Comparison of ENCODE assay signal across 8 cellular contexts in the genomic region with DNA sequence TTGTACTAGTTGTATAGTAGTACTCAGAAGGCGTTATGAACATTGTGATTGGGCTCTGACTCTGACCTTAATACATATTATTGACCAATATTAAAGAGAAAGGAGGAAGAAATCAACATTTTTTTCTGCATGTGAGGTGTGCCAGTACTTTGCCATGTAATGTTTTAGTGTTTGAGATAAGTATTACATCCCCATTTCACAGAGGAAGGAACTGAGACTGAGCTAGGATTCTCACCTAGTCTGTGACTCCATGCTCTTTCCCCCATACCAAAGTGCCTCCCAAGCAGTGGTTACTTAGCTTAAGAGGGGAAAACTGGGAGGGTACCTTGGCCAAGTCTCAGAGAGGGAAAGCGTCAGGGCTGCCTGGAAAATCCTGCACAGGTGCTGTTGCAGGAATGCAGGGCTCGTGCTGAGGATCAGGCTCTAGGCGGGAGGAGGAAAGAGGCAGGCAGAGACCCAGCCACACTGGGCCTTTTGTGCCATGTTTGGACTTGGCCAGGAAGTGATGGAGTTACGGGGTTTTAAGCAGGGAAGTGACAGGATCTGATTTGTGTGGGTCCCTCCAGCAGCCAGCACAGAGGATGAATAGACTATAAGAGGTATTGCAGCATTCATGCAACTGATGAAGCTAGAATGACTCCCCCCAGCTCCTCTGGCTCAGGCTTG. TPM values are rescaled to one million over a fixed set of nuclear protein-coding genes. Genes with fewer than 3 reads are reported as not detected.
DNase-seq lines count a peak whose midpoint lies in the region; ATAC-seq and TF ChIP-seq lines count a peak whose summit lies in the region.

No MANE protein-coding gene starts in this region.

- ATAC-seq in activated naive CD4-positive, alpha-beta T cell treated with anti-CD3 and anti-CD28 coated beads, Interleukin-2, amount 50 U/mL, for 72 hours, result no peak
- ATAC-seq in memory B cell (ENCODE audit: low read depth) (no peak), HG03175 (IDR thresholded peaks at IDR 0.05; ENCODE audit: unreplicated experiment) (no peak), GM18502 (IDR thresholded peaks at IDR 0.05; ENCODE audit: poor library complexity, unreplicated experiment) (no peak)

- H3K27ac Mint-ChIP-seq in activated naive CD4-positive, alpha-beta T cell treated with anti-CD3 and anti-CD28 coated beads for 36 hours, result no peak overlapping the region
- peak overlapping the region in 1 of 2 donors; percentile 98 for H3K27ac Mint-ChIP-seq in activated naive CD4-positive, alpha-beta T cell treated with anti-CD3 and anti-CD28 coated beads, Interleukin-2, amount 50 U/mL, for 72 hours
- peak overlapping the region; percentile 28 for H3K27ac Mint-ChIP-seq in memory B cell

- H3K27me3 ChIP-seq in adipocyte (replicated peaks; ENCODE audit: control insufficient read depth, insufficient read depth, low read length) (no peaks in the 10 kb centered on the region), thyroid gland (no peaks in the 10 kb centered on the region)

- CTCF ChIA-PET in activated naive CD4-positive, alpha-beta T cell treated with anti-CD3 and anti-CD28 coated beads for 36 hours (lab: Charles Lee), result interaction anchor here (0.6 to 7.4 kb wide), 22 partner anchors 8 to 379 kb away, joined by 3 to 214 read pairs (median 4); partner anchors contain the start of gene TMBIM1

- H3K27me3 Mint-ChIP-seq in activated naive CD4-positive, alpha-beta T cell treated with anti-CD3 and anti-CD28 coated beads for 36 hours (ENCODE audit: low read depth), result no peaks in the 10 kb centered on the region
- no peaks in the 10 kb centered on the region for H3K27me3 Mint-ChIP-seq in memory B cell

- peak overlapping the region; percentile 95 for H3K9ac ChIP-seq in adipocyte (ENCODE audit: low read length)

- H3K4me3 ChIP-seq in adipocyte (ENCODE audit: low read length) (peak overlapping the region; percentile 95), thyroid gland (replicated peaks in 1 of 3) (peak overlapping the region in 1 of 3 donors; percentile 88)

- peak overlapping the region; percentile 80 for H3K4me3 Mint-ChIP-seq in activated naive CD4-positive, alpha-beta T cell treated with anti-CD3 and anti-CD28 coated beads for 36 hours
- H3K4me3 Mint-ChIP-seq in memory B cell, result peak overlapping the region; percentile 93

- H3K4me1 Mint-ChIP-seq in activated naive CD4-positive, alpha-beta T cell treated with anti-CD3 and anti-CD28 coated beads for 36 hours (ENCODE audit: low read depth), result peaks cover 37% of the 10 kb centered on the region
- H3K4me1 Mint-ChIP-seq in memory B cell, result peaks cover 44% of the 10 kb centered on the region

- TF ChIP-seq CTCF in thyroid gland (IDR thresholded peaks at IDR 0.05), result no peak

- intact Hi-C loops in activated naive CD4-positive, alpha-beta T cell treated with anti-CD3 and anti-CD28 coated beads for 36 hours (cut with micrococcal nuclease), result loop anchor here (1.0 to 5.0 kb wide), 5 partner anchors 29 to 625 kb away; partner anchors contain the start of gene CATIP
- intact Hi-C loops in thyroid gland (cut with DNase I), result loop anchor here (5.0 kb wide), 1 partner anchor 130 kb away; no protein-coding TSS in a partner anchor

- H3K4me1 ChIP-seq in adipocyte (ENCODE audit: control insufficient read depth, insufficient read depth, low read length) (peaks cover 48% of the 10 kb centered on the region), thyroid gland (peaks cover 33 to 46% of the 10 kb centered on the region in 2 donors)

- DNase-seq in activated naive CD4-positive, alpha-beta T cell treated with anti-CD3 and anti-CD28 coated beads for 36 hours, result no peak
- no peak for DNase-seq in activated naive CD4-positive, alpha-beta T cell treated with anti-CD3 and anti-CD28 coated beads, Interleukin-2, amount 50 U/mL, for 72 hours (ENCODE audit: low spot score in 2 of 2)
- DNase-seq in adipocyte (ENCODE audit: low read depth) (peak; percentile 14), memory B cell (ENCODE audit: low spot score in 2 of 2) (no peak), thyroid gland (no peak), NCI-H2196 (lab: John Stamatoyannopoulos, UW; ENCODE audit: unreplicated experiment) (no peak)

- peak overlapping the region; percentile 72 to 84 (median 83) for H3K27ac ChIP-seq in thyroid gland

- TF ChIP-seq POLR2A in thyroid gland (IDR thresholded peaks at IDR 0.05), result no peak

- H3K9me3 Mint-ChIP-seq in activated naive CD4-positive, alpha-beta T cell treated with anti-CD3 and anti-CD28 coated beads for 36 hours, result no peaks in the 10 kb centered on the region
- no peaks in the 10 kb centered on the region for H3K9me3 Mint-ChIP-seq in activated naive CD4-positive, alpha-beta T cell treated with anti-CD3 and anti-CD28 coated beads, Interleukin-2, amount 50 U/mL, for 72 hours
- no peaks in the 10 kb centered on the region for H3K9me3 Mint-ChIP-seq in memory B cell

- peaks cover 18% of the 10 kb centered on the region for H3K36me3 Mint-ChIP-seq in activated naive CD4-positive, alpha-beta T cell treated with anti-CD3 and anti-CD28 coated beads for 36 hours (ENCODE audit: low read depth)
- peaks cover 12 to 14% of the 10 kb centered on the region in 2 donors for H3K36me3 Mint-ChIP-seq in activated naive CD4-positive, alpha-beta T cell treated with anti-CD3 and anti-CD28 coated beads, Interleukin-2, amount 50 U/mL, for 72 hours
- H3K36me3 Mint-ChIP-seq in memory B cell, result peaks cover 34% of the 10 kb centered on the region

- H3K36me3 ChIP-seq in adipocyte (ENCODE audit: control insufficient read depth, insufficient read depth, low read length, severe bottlenecking) (peaks cover 44% of the 10 kb centered on the region), thyroid gland (peaks cover 34 to 40% of the 10 kb centered on the region in 2 donors)

- H3K9me3 ChIP-seq in adipocyte (ENCODE audit: control insufficient read depth, low read length) (no peaks in the 10 kb centered on the region), thyroid gland (no peaks in the 10 kb centered on the region)

- WGBS in thyroid gland, 2 donors, result 54 to 68% methylated on average over 5 of the region's 5 CpGs

RNA-seq across cellular contexts. Expression of gene PNKD, which starts 1.7 kb away (rescaled TPM):
- total RNA-seq in activated naive CD4-positive, alpha-beta T cell treated with anti-CD3 and anti-CD28 coated beads for 36 hours, result 10 to 100 TPM; 20.4 to 21.4 TPM
- 10 to 100 TPM; 25.1 to 30.4 TPM for total RNA-seq in activated naive CD4-positive, alpha-beta T cell treated with anti-CD3 and anti-CD28 coated beads, Interleukin-2, amount 50 U/mL, for 72 hours
- 100 to 1,000 TPM in 1 of 4 donors, 10 to 100 TPM in 3; 57.0 to 110 (median 81.8) TPM for total RNA-seq in thyroid gland

RNA-seq across cellular contexts. Expression of gene AAMP, which starts 2.1 kb away (rescaled TPM):
- total RNA-seq in activated naive CD4-positive, alpha-beta T cell treated with anti-CD3 and anti-CD28 coated beads for 36 hours, result 10 to 100 TPM; 58.7 to 59.4 TPM
- 10 to 100 TPM; 67.7 to 68.4 TPM for total RNA-seq in activated naive CD4-positive, alpha-beta T cell treated with anti-CD3 and anti-CD28 coated beads, Interleukin-2, amount 50 U/mL, for 72 hours
- total RNA-seq in thyroid gland, result 100 to 1,000 TPM in 3 of 4 donors, 10 to 100 TPM in 1; 86.9 to 175 (median 121) TPM

RNA-seq across cellular contexts. Expression of gene GPBAR1, which starts 11.2 kb away (rescaled TPM):
- total RNA-seq in activated naive CD4-positive, alpha-beta T cell treated with anti-CD3 and anti-CD28 coated beads for 36 hours, result under 1 TPM in 1 of 2 experiments, not detected in 1; 0.10 TPM
- under 1 TPM; 0.46 to 0.88 TPM for total RNA-seq in activated naive CD4-positive, alpha-beta T cell treated with anti-CD3 and anti-CD28 coated beads, Interleukin-2, amount 50 U/mL, for 72 hours
- 1 to 10 TPM in 2 of 4 donors, under 1 TPM in 2; 0.63 to 2.1 (median 1.4) TPM for total RNA-seq in thyroid gland

RNA-seq across cellular contexts. Expression of gene TMBIM1, which starts 20.3 kb away (rescaled TPM):
- 10 to 100 TPM; 43.1 to 43.4 TPM for total RNA-seq in activated naive CD4-positive, alpha-beta T cell treated with anti-CD3 and anti-CD28 coated beads for 36 hours
- 10 to 100 TPM; 46.1 to 47.5 TPM for total RNA-seq in activated naive CD4-positive, alpha-beta T cell treated with anti-CD3 and anti-CD28 coated beads, Interleukin-2, amount 50 U/mL, for 72 hours
- total RNA-seq in thyroid gland, result 100 to 1,000 TPM; 272 to 341 (median 287) TPM

RNA-seq across cellular contexts. Expression of gene ARPC2, which starts 55.0 kb away (rescaled TPM):
- 100 to 1,000 TPM; 461 to 475 TPM for total RNA-seq in activated naive CD4-positive, alpha-beta T cell treated with anti-CD3 and anti-CD28 coated beads for 36 hours
- 100 to 1,000 TPM; 567 to 656 TPM for total RNA-seq in activated naive CD4-positive, alpha-beta T cell treated with anti-CD3 and anti-CD28 coated beads, Interleukin-2, amount 50 U/mL, for 72 hours
- total RNA-seq in thyroid gland, result 100 to 1,000 TPM; 157 to 219 (median 170) TPM
